Comparison of ENCODE assay signal across 16 cellular contexts in the genomic region with DNA sequence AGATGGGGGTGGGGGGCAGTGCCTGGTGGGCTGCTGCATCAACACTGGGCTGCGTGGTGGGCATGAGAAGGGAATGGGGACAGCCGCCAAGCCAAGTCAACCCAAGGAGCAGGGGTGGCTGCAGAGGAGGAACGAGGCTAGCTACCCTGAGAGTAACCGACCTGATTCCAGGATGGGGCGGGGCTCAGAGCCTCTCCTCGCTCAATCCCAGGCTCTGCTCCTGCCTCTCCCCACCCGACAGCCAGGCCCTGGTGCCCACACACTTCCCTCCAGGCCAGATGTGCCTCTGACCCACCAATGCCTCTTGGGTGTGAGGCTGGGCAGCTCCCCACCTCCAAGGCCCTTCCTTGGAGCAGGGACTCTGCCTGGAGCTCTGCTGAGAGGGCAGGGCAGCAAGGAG. TPM values are rescaled to one million over a fixed set of nuclear protein-coding genes. Genes with fewer than 3 reads are reported as not detected.
DNase-seq lines count a peak whose midpoint lies in the region; ATAC-seq and TF ChIP-seq lines count a peak whose summit lies in the region.
"Had no signal": no experiment of that assay in that cellular context is flagged by ENCODE, and none has a peak within 500 bp of the region (broad histone marks: within the 10 kb centered on the region; RNA-seq: fewer than 3 reads in every experiment).

No MANE protein-coding gene starts in this region.

- in situ Hi-C loops in IMR-90 (cut with MboI; ENCODE audit: low sequenced_read_pairs) = no loop called here

- H3K79me1 ChIP-seq in IMR-90 (ENCODE audit: low read depth in 1 of 2, low read length in 2 of 2) = peaks cover 0 to 15% of the 10 kb centered on the region in 2 experiments; a peak in 1 of 4 replicates

- no peak overlapping the region for H2AK5ac ChIP-seq in IMR-90 (ENCODE audit: low read depth, low read length)

- H3K4me2 ChIP-seq in BLaER1 (peak overlapping the region; percentile 82; the same call in 1 of the 2 replicates), IMR-90 (ENCODE audit: low read depth, low read length) (no peak overlapping the region)

- no TSS peak for BruUV-seq in IMR-90 (replicated peaks; lab: Mats Ljungman, UMichigan)

- 67% methylated on average over 6 of the region's 7 CpGs; no CpG with 5 or more reads in 1 of the 2 experiments for WGBS in IMR-90 (ENCODE audit: extremely low coverage in 2 of 2, insufficient read length in 1 of 2), 2 experiments

- peak overlapping the region; percentile 36 for H2AFZ ChIP-seq in IMR-90 (replicated peaks; ENCODE audit: low read length, poor library complexity)

- H2BK120ac ChIP-seq in IMR-90 (ENCODE audit: low read depth, low read length) = no peak overlapping the region

- H2BK20ac ChIP-seq in IMR-90 (ENCODE audit: low read depth, low read length) = no peak overlapping the region

- H3K56ac ChIP-seq in IMR-90 (ENCODE audit: extremely low read depth, insufficient read depth, low read length) = no peak overlapping the region

- H3K9me1 ChIP-seq in IMR-90 (ENCODE audit: insufficient read depth, low read length) = peaks cover 2% of the 10 kb centered on the region; the same call in 1 of the 2 replicates

- CTCF ChIA-PET in IMR-90 (lab: Yijun Ruan, JAX) = interaction anchor here (0.9 to 1.0 kb wide), 2 partner anchors 360 to 452 kb away, joined by 3 to 4 read pairs; no protein-coding TSS in a partner anchor

- H4K5ac ChIP-seq in IMR-90 (ENCODE audit: low read depth, low read length) = no peak overlapping the region

- H2BK15ac ChIP-seq in IMR-90 (ENCODE audit: low read depth, low read length) = no peak overlapping the region

- H3K18ac ChIP-seq in IMR-90 (ENCODE audit: low read depth, low read length) = no peak overlapping the region

- peaks cover 100% of the 10 kb centered on the region for H3K27me3 ChIP-seq in BLaER1
- peaks cover 32% of the 10 kb centered on the region for H3K27me3 ChIP-seq in IMR-90 (ENCODE audit: control insufficient read depth, insufficient read depth, low read length)
- H3K27me3 ChIP-seq in dorsolateral prefrontal cortex = peaks cover 0 to 39% (median 22%) of the 10 kb centered on the region in 45 donors
- peaks cover 12 to 21% of the 10 kb centered on the region in 2 donors for H3K27me3 ChIP-seq in stomach smooth muscle (ENCODE audit: control insufficient read depth in 1 of 2, insufficient read depth in 2 of 2, low read length in 2 of 2)

- no peak for TF ChIP-seq RAD21 in IMR-90 (IDR thresholded peaks at IDR 0.05; ENCODE audit: low read length)

- H2BK5ac ChIP-seq in IMR-90 (ENCODE audit: low read depth, low read length, poor library complexity, severe bottlenecking) = no peak overlapping the region

- no peaks in the 10 kb centered on the region for H3K36me3 ChIP-seq in BLaER1
- H3K36me3 ChIP-seq in IMR-90 (ENCODE audit: control insufficient read depth, insufficient read depth, low read length) = 0 out of 2 replicates have a peak, but pooled peaks cover 4% of the 10 kb centered on the region
- H3K36me3 ChIP-seq in stomach smooth muscle (ENCODE audit: control insufficient read depth in 2 of 2, insufficient read depth in 2 of 2, low read length in 2 of 2) = peaks cover 11 to 16% of the 10 kb centered on the region in 2 donors
- H3K36me3 ChIP-seq: Peyer's patch had no signal

- H3K4me1 ChIP-seq in BLaER1 (peaks cover 65% of the 10 kb centered on the region), IMR-90 (ENCODE audit: control insufficient read depth, insufficient read depth, low read length) (peaks cover 4% of the 10 kb centered on the region; the same call in 1 of the 2 replicates), stomach smooth muscle (ENCODE audit: control insufficient read depth, insufficient read depth, low read length) (peaks cover 46% of the 10 kb centered on the region)
- H3K4me1 ChIP-seq: HAP-1 had no signal

- no peak overlapping the region for H3K9ac ChIP-seq in BLaER1
- H3K9ac ChIP-seq in IMR-90 (ENCODE audit: low read depth, low read length) = no peak overlapping the region
- H3K9ac ChIP-seq in stomach smooth muscle (ENCODE audit: low read length in 2 of 2) = peak overlapping the region in 1 of 2 donors; percentile 19

- intact Hi-C loops in IMR-90 (cut with micrococcal nuclease) = loop anchor here (5.0 to 10.0 kb wide), 2 partner anchors 46 to 381 kb away; no protein-coding TSS in a partner anchor
- intact Hi-C loops in dorsolateral prefrontal cortex (cut with DNase I) = no loop called here

- POLR2A ChIA-PET in IMR-90 (lab: Charles Lee; ENCODE audit: unreplicated experiment) = no interaction called here

- no peak overlapping the region for H3K27ac ChIP-seq in BLaER1
- no peak overlapping the region for H3K27ac ChIP-seq in IMR-90 (ENCODE audit: insufficient read depth, low read length)
- H3K27ac ChIP-seq in dorsolateral prefrontal cortex = peak overlapping the region in 50 of 59 donors; percentile 11 to 95 (median 74)
- peak overlapping the region; percentile 87 for H3K27ac ChIP-seq in stomach smooth muscle (ENCODE audit: low read length)
- H3K27ac ChIP-seq: C4-2B, Peyer's patch had no signal

- H3K4me3 ChIP-seq in BLaER1 = no peak overlapping the region
- no peak overlapping the region for H3K4me3 ChIP-seq in IMR-90 (ENCODE audit: insufficient read depth, low read depth, low read length)
- H3K4me3 ChIP-seq in dorsolateral prefrontal cortex = peak overlapping the region in 55 of 59 donors; percentile 33 to 76 (median 62)
- peak overlapping the region; percentile 2 to 75 for H3K4me3 ChIP-seq in stomach smooth muscle (ENCODE audit: low read length in 2 of 2)
- H3K4me3 ChIP-seq: K562, Peyer's patch had no signal

- H2AK9ac ChIP-seq in IMR-90 (replicated peaks; ENCODE audit: low read depth, low read length, poor library complexity) = peak overlapping the region; percentile 83

- TF ChIP-seq POLR2A in IMR-90 (IDR thresholded peaks at IDR 0.05; ENCODE audit: low read depth, low read length) = no peak

- H3K9me3 ChIP-seq in BLaER1 (no peaks in the 10 kb centered on the region), IMR-90 (ENCODE audit: control insufficient read depth, insufficient read depth, low read length) (no peaks in the 10 kb centered on the region), stomach smooth muscle (ENCODE audit: control insufficient read depth in 2 of 2, low read length in 2 of 2) (no peaks in the 10 kb centered on the region)
- H3K9me3 ChIP-seq: HAP-1, Peyer's patch had no signal

- H3K23ac ChIP-seq in IMR-90 (ENCODE audit: low read depth, low read length) = no peak overlapping the region

- H3K4ac ChIP-seq in IMR-90 (ENCODE audit: low read depth, low read length) = no peak overlapping the region

- TF ChIP-seq CTCF in IMR-90 (conservative IDR thresholded peaks at IDR 0.05; ENCODE audit: low read depth, low read length) (no peak), dorsolateral prefrontal cortex (IDR thresholded peaks at IDR 0.05 in 54 of 56, conservative IDR thresholded peaks at IDR 0.05 in 2 of 56; ENCODE audit: low read depth in 1 of 56, partially characterized antibody in 56 of 56) (no peak)

- H4K20me1 ChIP-seq in BLaER1 (peaks cover 67% of the 10 kb centered on the region), IMR-90 (ENCODE audit: insufficient read depth, low read length) (peaks cover 44% of the 10 kb centered on the region)

- DNase-seq in IMR-90 (no peak), dorsolateral prefrontal cortex (peak in 1 of 10 donors; percentile 57)
- DNase-seq: ACHN, DMS79, MV-4-11, NCI-H1694 treated with DMSO at 0.1 percent for 48 hours, Peyer's patch had no signal

- no peak overlapping the region for H4K91ac ChIP-seq in IMR-90 (ENCODE audit: insufficient read depth, low read depth, low read length)

- H3K14ac ChIP-seq in IMR-90 (replicated peaks; ENCODE audit: low read depth, low read length) = no peak overlapping the region

- ATAC-seq in IMR-90 (ENCODE audit: low read depth) = no peak
- ATAC-seq in HG03432 (IDR thresholded peaks at IDR 0.05; ENCODE audit: unreplicated experiment) = no peak
- no peak for ATAC-seq in GM18868 (IDR thresholded peaks at IDR 0.05; ENCODE audit: unreplicated experiment)
- ATAC-seq in HG03571 (IDR thresholded peaks at IDR 0.05; ENCODE audit: unreplicated experiment) = no peak
- ATAC-seq: K562, Right ventricle myocardium inferior had no signal

- dilution Hi-C loops in IMR-90 (cut with HindIII; ENCODE audit: low sequenced_read_pairs, unreplicated experiment) = no loop called here

- H4K8ac ChIP-seq in IMR-90 (ENCODE audit: low read depth in 2 of 2, low read length in 2 of 2) = no peak overlapping the region

TF ChIP-seq in IMR-90, 13 proteins besides CTCF, POLR2A, EP300 and RAD21:
- TF ChIP-seq NFE2L2 (IDR thresholded peaks at IDR 0.05; ENCODE audit: low read depth, low read length) = no peak
- TF ChIP-seq MAZ (IDR thresholded peaks at IDR 0.05; ENCODE audit: borderline replicate concordance, low read depth, low read length) = no peak
- TF ChIP-seq FOS (IDR thresholded peaks at IDR 0.05; ENCODE audit: low read depth, low read length) = no peak
- TF ChIP-seq, protein P1, sequence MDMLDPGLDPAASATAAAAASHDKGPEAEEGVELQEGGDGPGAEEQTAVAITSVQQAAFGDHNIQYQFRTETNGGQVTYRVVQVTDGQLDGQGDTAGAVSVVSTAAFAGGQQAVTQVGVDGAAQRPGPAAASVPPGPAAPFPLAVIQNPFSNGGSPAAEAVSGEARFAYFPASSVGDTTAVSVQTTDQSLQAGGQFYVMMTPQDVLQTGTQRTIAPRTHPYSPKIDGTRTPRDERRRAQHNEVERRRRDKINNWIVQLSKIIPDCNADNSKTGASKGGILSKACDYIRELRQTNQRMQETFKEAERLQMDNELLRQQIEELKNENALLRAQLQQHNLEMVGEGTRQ (IDR thresholded peaks at IDR 0.05; ENCODE audit: low read depth, low read length) = no peak
- no peak for TF ChIP-seq MXI1 (IDR thresholded peaks at IDR 0.05; ENCODE audit: borderline replicate concordance, low read depth, low read length)
- no peak for TF ChIP-seq RCOR1 (IDR thresholded peaks at IDR 0.05; ENCODE audit: insufficient replicate concordance, low read length)
- TF ChIP-seq SMC3 (IDR thresholded peaks at IDR 0.05; ENCODE audit: low read depth, low read length) = no peak

RNA-seq across cellular contexts. Expression of a gene that starts 2.7 kb away (rescaled TPM):
- total RNA-seq in IMR-90 (2012; rRNA removed) = 20.8 and 23.3 TPM in 2 replicates
- polyA plus RNA-seq in IMR-90 (2012; rRNA removed) = 39.5 and 47.0 TPM in 2 replicates
- 40.9 and 41.7 TPM in 2 replicates for polyA plus RNA-seq in IMR-90 (2012; cell fraction: cytosol; rRNA removed)
- 52.2 and 63.8 TPM in 2 replicates for polyA plus RNA-seq in IMR-90 (2012; cell fraction: nucleus; rRNA removed; ENCODE audit: low replicate concordance)
- 100 to 1,000 TPM in 119 of 120 experiments, 10 to 100 TPM in 1; 88.1 to 345 (median 239) TPM for total RNA-seq in dorsolateral prefrontal cortex
- total RNA-seq: Right ventricle myocardium inferior had no signal
- polyA plus RNA-seq: K562 had no signal

RNA-seq across cellular contexts. Expression of a gene that starts 58.7 kb away (rescaled TPM):
- total RNA-seq in IMR-90 (2012; rRNA removed) (9.4 and 15.1 TPM in 2 replicates), dorsolateral prefrontal cortex (10 to 100 TPM; 21.4 to 61.2 (median 36.5) TPM)
- 30.3 and 33.4 TPM in 2 replicates for polyA plus RNA-seq in IMR-90 (2012; rRNA removed)
- polyA plus RNA-seq in IMR-90 (2012; cell fraction: cytosol; rRNA removed) = 42.5 and 47.9 TPM in 2 replicates
- 50.0 and 67.2 TPM in 2 replicates for polyA plus RNA-seq in IMR-90 (2012; cell fraction: nucleus; rRNA removed; ENCODE audit: low replicate concordance)

Comparison
In these comparisons a context has a peak if more than half of its experiments do, and no peak if none do; other contexts are left out.
1. H3K27ac ChIP-seq: peak in dorsolateral prefrontal cortex (50 of 59) and stomach smooth muscle (single experiment); none in BLaER1 (single experiment) and IMR-90 (single experiment).
2. H3K4me3 ChIP-seq: peak in dorsolateral prefrontal cortex (55 of 59) and stomach smooth muscle (2 of 2); none in BLaER1 (single experiment) and IMR-90 (single experiment).